ENCODE assay signal across 1 cellular context in genomic region chr10:84269773-84270172, GRCh38.
TF ChIP-seq lines count a peak whose summit lies in the region.

No MANE protein-coding gene starts in this region.

TF ChIP-seq in K562, 482 proteins besides CTCF, POLR2A, EP300 and RAD21:
- TF ChIP-seq ZNF764 (CRISPR knock-in tag; IDR thresholded peaks at IDR 0.05; ENCODE audit: low read depth) (no peak), CREB1 (IDR thresholded peaks at IDR 0.05) (no peak), CREB1 (CRISPR knock-in tag; IDR thresholded peaks at IDR 0.05) (no peak), FOSL1 (tag; conservative IDR thresholded peaks at IDR 0.05) (peak; percentile 15; the same call in 1 of the 2 replicates), SMAD1 (IDR thresholded peaks at IDR 0.05; ENCODE audit: low read depth, low read length, partially characterized antibody) (no peak), ZNF143 (CRISPR knock-in tag; IDR thresholded peaks at IDR 0.05) (no peak), TCF7L2 (IDR thresholded peaks at IDR 0.05; ENCODE audit: low read depth, low read length) (no peak), RBM22 (IDR thresholded peaks at IDR 0.05; ENCODE audit: low read depth, low read length, poor library complexity, severe bottlenecking) (no peak), CEBPG (CRISPR knock-in tag; IDR thresholded peaks at IDR 0.05) (no peak), CEBPG (tag; conservative IDR thresholded peaks at IDR 0.05 in 1 of 2, IDR thresholded peaks at IDR 0.05 in 1 of 2) (peak in 1 of 2 experiments; percentile 87; a peak in 3 of 4 replicates), HNRNPL (IDR thresholded peaks at IDR 0.05; ENCODE audit: low read depth, low read length) (no peak), SIRT6 (IDR thresholded peaks at IDR 0.05; ENCODE audit: low read depth, low read length) (no peak), FOXJ2 (tag; IDR thresholded peaks at IDR 0.05) (no peak), PYGO2 (tag; IDR thresholded peaks at IDR 0.05) (no peak), ATF3 (IDR thresholded peaks at IDR 0.05) (0 out of 2 replicates have a peak, but pooled peaks have one; percentile 23), ATF3 (CRISPR knock-in tag; conservative IDR thresholded peaks at IDR 0.05) (no peak), MLX (CRISPR knock-in tag; conservative IDR thresholded peaks at IDR 0.05) (no peak)
TF ChIP-seq in K562: peak in this region for 3.
